19 cellular contexts compared by ENCODE assay signal in the genomic region with DNA sequence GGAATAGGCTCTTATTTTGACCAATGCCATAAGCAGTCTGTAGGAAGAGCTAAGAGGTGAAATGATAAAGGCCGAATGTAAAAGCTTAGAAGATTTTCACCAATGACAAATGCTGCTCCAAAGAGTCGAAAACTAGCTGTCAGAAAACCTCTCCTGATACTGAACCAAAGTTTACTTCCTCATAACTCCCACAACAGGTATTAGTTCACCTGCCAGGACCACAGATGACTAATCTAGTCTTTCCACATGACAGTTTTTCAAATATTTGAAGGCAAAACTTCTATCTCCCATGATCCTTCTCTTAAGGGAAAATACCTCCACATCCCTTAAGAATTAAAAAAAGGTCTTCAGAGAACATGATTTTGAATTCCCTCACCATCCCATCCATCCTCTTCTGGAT.
DNase-seq lines count a peak whose midpoint lies in the region; ATAC-seq, FAIRE-seq and TF ChIP-seq lines count a peak whose summit lies in the region.
"Had no signal": no experiment of that assay in that cellular context is flagged by ENCODE, and none has a peak within 500 bp of the region (broad histone marks: within the 10 kb centered on the region; RNA-seq: fewer than 3 reads in every experiment).

No MANE protein-coding gene starts in this region.

- H3K36me3 ChIP-seq in PC-3 (ENCODE audit: low read depth, low read length) (no peaks in the 10 kb centered on the region), A673 (ENCODE audit: insufficient read depth, low read length, poor library complexity, severe bottlenecking) (no peaks in the 10 kb centered on the region), heart left ventricle (no peaks in the 10 kb centered on the region)
- H3K36me3 ChIP-seq: BLaER1, HAP-1 had no signal

- peak overlapping the region; percentile 45; the same call in 1 of the 2 replicates for H3K4me2 ChIP-seq in PC-3 (ENCODE audit: low read length)
- H3K4me2 ChIP-seq: A549, BLaER1 had no signal

- H2AFZ ChIP-seq in PC-3 (ENCODE audit: low read length), result no peak overlapping the region

- intact Hi-C loops in PC-3 (cut with micrococcal nuclease), result loop anchor here (1.0 to 10.0 kb wide), 5 partner anchors 86 to 717 kb away; no protein-coding TSS in a partner anchor
- intact Hi-C loops in A673 (cut with micrococcal nuclease; ENCODE audit: unreplicated experiment), result no loop called here
- intact Hi-C loops in heart left ventricle (cut with DNase I), result loop anchor here (5.0 to 10.0 kb wide), 12 partner anchors 277 to 760 kb away; partner anchors contain the start of gene SPHKAP (in 5 of the 10)

- H3K9me2 ChIP-seq in PC-3 (replicated peaks; ENCODE audit: low read length), result no peaks in the 10 kb centered on the region

- H3K27ac ChIP-seq in PC-3 (ENCODE audit: low read length), result peak overlapping the region; percentile 48
- no peak overlapping the region for H3K27ac ChIP-seq in A673 (ENCODE audit: low read depth, low read length, poor library complexity, severe bottlenecking)
- peak overlapping the region in 3 of 12 donors; percentile 22 to 47 (median 43) for H3K27ac ChIP-seq in heart left ventricle
- H3K27ac ChIP-seq: A549, BLaER1 had no signal

- H3K9me3 ChIP-seq in PC-3 (ENCODE audit: low read length) (no peaks in the 10 kb centered on the region), A673 (ENCODE audit: low read depth, low read length, poor library complexity, severe bottlenecking) (no peaks in the 10 kb centered on the region), heart left ventricle (peaks cover 0 to 5% (median 0%) of the 10 kb centered on the region in 12 donors)
- H3K9me3 ChIP-seq: A549, BLaER1, Caco-2, HAP-1 had no signal

- DNase-seq in HPDE6-E6E7 (ENCODE audit: extremely low spot score) (peak; percentile 12), PC-3 (peak; percentile 69), epithelial cell of esophagus (ENCODE audit: low read depth) (peak; percentile 39), mucosa of gallbladder (ENCODE audit: low spot score) (peak; percentile 21), urothelium cell line (ENCODE audit: low spot score) (no peak), A673 (ENCODE audit: low spot score) (no peak), heart left ventricle (no peak)
- DNase-seq: AML-193; Caco-2; CD8-positive, alpha-beta memory T cell; DMS79; KBM-7 had no signal

- POLR2A ChIA-PET in PC-3 (lab: Charles Lee; ENCODE audit: unreplicated experiment) (no interaction called here), A673 (lab: Charles Lee; ENCODE audit: low non-redundant PET) (no interaction called here)

- H3K27me3 ChIP-seq in PC-3 (ENCODE audit: low read length), result no peaks in the 10 kb centered on the region
- no peaks in the 10 kb centered on the region for H3K27me3 ChIP-seq in A673 (replicated peaks; ENCODE audit: insufficient read depth, low read depth, low read length, poor library complexity)
- H3K27me3 ChIP-seq in heart left ventricle, result no peaks in the 10 kb centered on the region
- H3K27me3 ChIP-seq: BLaER1 had no signal

- H3K79me2 ChIP-seq in PC-3 (ENCODE audit: low read length), result no peaks in the 10 kb centered on the region

- CTCF ChIA-PET in PC-3 (lab: Charles Lee) (interaction anchor here (0.5 kb wide), 1 partner anchor 70 kb away, joined by 3 read pairs; no protein-coding TSS in a partner anchor), A673 (lab: Charles Lee) (no interaction called here)

- H4K20me1 ChIP-seq in PC-3 (ENCODE audit: low read length), result no peaks in the 10 kb centered on the region
- H4K20me1 ChIP-seq: BLaER1 had no signal

- WGBS in heart left ventricle, 4 donors, result 69 to 77% (median 76%) methylated on average over 2 of the region's 2 CpGs

- no peak for FAIRE-seq in urothelium cell line (lab: Jason Lieb, UNC)
- FAIRE-seq: A549, G401.6, GM19239, H1 had no signal

- no peak overlapping the region for H3K4me3 ChIP-seq in PC-3 (ENCODE audit: low read length)
- H3K4me3 ChIP-seq in epithelial cell of esophagus (ENCODE audit: low read length), result no peak overlapping the region
- H3K4me3 ChIP-seq in A673 (ENCODE audit: low read depth, low read length, poor library complexity, severe bottlenecking), result no peak overlapping the region
- no peak overlapping the region for H3K4me3 ChIP-seq in heart left ventricle
- H3K4me3 ChIP-seq: A549, BLaER1, HAP-1 had no signal

- 0 out of 2 replicates have a peak overlapping the region, but pooled peaks have one; percentile 18 for H3K9ac ChIP-seq in PC-3 (ENCODE audit: low read length)
- H3K9ac ChIP-seq: BLaER1 had no signal

- H3F3A ChIP-seq in PC-3 (ENCODE audit: low read length, unreplicated experiment), result no peaks in the 10 kb centered on the region

- H3K4me1 ChIP-seq in PC-3 (ENCODE audit: insufficient read depth, low read length), result peaks cover 34% of the 10 kb centered on the region
- H3K4me1 ChIP-seq in A673 (ENCODE audit: insufficient read depth, low read length, poor library complexity, severe bottlenecking), result peaks cover 19% of the 10 kb centered on the region
- H3K4me1 ChIP-seq in heart left ventricle, result peaks cover 0 to 10% (median 0%) of the 10 kb centered on the region in 12 donors
- H3K4me1 ChIP-seq: A549, BLaER1, HAP-1 had no signal

- TF ChIP-seq CTCF in PC-3 (conservative IDR thresholded peaks at IDR 0.05; ENCODE audit: low read depth, low read length) (no peak), epithelial cell of esophagus (IDR thresholded peaks at IDR 0.05; ENCODE audit: insufficient read depth, low read depth, low read length, missing control alignments) (no peak), A673 (conservative IDR thresholded peaks at IDR 0.05; ENCODE audit: low read depth, low read length) (no peak), heart left ventricle (IDR thresholded peaks at IDR 0.05) (no peak)

- no peak for TF ChIP-seq POLR2A in heart left ventricle (IDR thresholded peaks at IDR 0.05)

- no peak for ATAC-seq in PC-3
- no peak for ATAC-seq in HG03565 (IDR thresholded peaks at IDR 0.05; ENCODE audit: unreplicated experiment)
- ATAC-seq in heart left ventricle, result no peak
- ATAC-seq: A549 had no signal

- no TSS peak for BruUV-seq in PC-3 (replicated peaks; lab: Mats Ljungman, UMichigan)
- BruUV-seq in A673 (replicated peaks; lab: Mats Ljungman, UMichigan), result no TSS peak

Comparison
In these comparisons a context has a peak if more than half of its experiments do, and no peak if none do; other contexts are left out.
1. DNase-seq: peak in HPDE6-E6E7 (single experiment), PC-3 (single experiment), epithelial cell of esophagus (single experiment) and mucosa of gallbladder (single experiment); none in urothelium cell line (single experiment), A673 (single experiment) and heart left ventricle (0 of 5).